ENCODE assay signal across 26 cellular contexts in the genomic region with DNA sequence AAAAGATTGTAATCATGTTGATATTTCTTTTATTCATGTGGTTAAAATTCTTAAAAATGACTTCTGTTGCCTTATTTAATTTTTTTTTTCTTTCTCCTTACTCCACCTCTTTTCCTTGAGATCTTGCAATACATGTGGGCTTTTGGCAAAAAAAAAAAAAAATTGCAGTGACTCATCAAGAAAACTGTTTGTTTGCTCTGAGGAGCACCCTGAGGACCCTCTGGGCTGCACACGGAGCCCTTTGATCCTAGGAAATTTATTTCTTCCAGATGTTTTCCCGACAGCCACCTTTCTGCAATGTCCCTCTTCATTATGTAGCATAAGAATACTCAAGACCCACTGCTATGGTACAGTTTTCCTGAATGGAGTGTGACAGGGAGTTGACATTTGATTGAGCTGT.
DNase-seq lines count a peak whose midpoint lies in the region; ATAC-seq, FAIRE-seq and TF ChIP-seq lines count a peak whose summit lies in the region.
"Had no signal": no experiment of that assay in that cellular context is flagged by ENCODE, and none has a peak within 500 bp of the region (broad histone marks: within the 10 kb centered on the region; RNA-seq: fewer than 3 reads in every experiment).

No MANE protein-coding gene starts in this region.

- H2BK120ac ChIP-seq in mesenchymal stem cell (ENCODE audit: low read depth, low read length) = no peak overlapping the region

- no peaks in the 10 kb centered on the region for H3K4me1 Mint-ChIP-seq in astrocyte (ENCODE audit: low read depth, unreplicated experiment)
- peaks cover 2% of the 10 kb centered on the region for H3K4me1 Mint-ChIP-seq in CD8-positive, alpha-beta T cell (ENCODE audit: low read depth)
- H3K4me1 Mint-ChIP-seq: activated CD4-positive, alpha-beta T cell treated with anti-CD3 and anti-CD28 coated beads for 36 hours; activated naive CD4-positive, alpha-beta T cell treated with anti-CD3 and anti-CD28 coated beads, Interleukin-2, amount 10 ng/mL, durations not matched to agents 7 days and 5 days; memory B cell had no signal

- no peak overlapping the region for H4K8ac ChIP-seq in mesenchymal stem cell (ENCODE audit: low read length)

- H3K9me3 ChIP-seq in astrocyte (ENCODE audit: insufficient read depth, low read depth, low read length) (no peaks in the 10 kb centered on the region), mesenchymal stem cell (ENCODE audit: control insufficient read depth, low read length) (peaks cover 22% of the 10 kb centered on the region)
- peaks cover 7% of the 10 kb centered on the region for H3K9me3 ChIP-seq in CD8-positive, alpha-beta T cell (ENCODE audit: low read length)

- H2BK5ac ChIP-seq in mesenchymal stem cell (ENCODE audit: low read depth, low read length, poor library complexity, severe bottlenecking) = no peak overlapping the region

- H4K20me1 ChIP-seq in astrocyte (ENCODE audit: insufficient read depth, low read length) = no peaks in the 10 kb centered on the region

- H3K27ac Mint-ChIP-seq in astrocyte (ENCODE audit: unreplicated experiment) = no peak overlapping the region
- no peak overlapping the region for H3K27ac Mint-ChIP-seq in CD8-positive, alpha-beta T cell
- H3K27ac Mint-ChIP-seq: activated CD4-positive, alpha-beta T cell treated with anti-CD3 and anti-CD28 coated beads for 36 hours; activated naive CD4-positive, alpha-beta T cell treated with anti-CD3 and anti-CD28 coated beads, Interleukin-2, amount 10 ng/mL, durations not matched to agents 7 days and 5 days; HFFc6; memory B cell; naive B cell; T-helper 1 cell treated with Interleukin-12 subunit alpha and Interleukin-12 subunit beta and Interleukin-4 antibody, amounts not matched to agents 30 μg/mL and 1 μg/mL, for 36 hours had no signal

- H3K9ac ChIP-seq in astrocyte (ENCODE audit: low read length) (no peak overlapping the region), mesenchymal stem cell (ENCODE audit: low read length) (no peak overlapping the region)

- no peak overlapping the region for H3K23ac ChIP-seq in mesenchymal stem cell (ENCODE audit: low read length in 2 of 2)

- H3K79me2 ChIP-seq in astrocyte (ENCODE audit: insufficient read depth, low read length) = no peaks in the 10 kb centered on the region

- no peak overlapping the region for H3K14ac ChIP-seq in mesenchymal stem cell (ENCODE audit: low read length in 2 of 2)

- DNase-seq in AG10803 (ENCODE audit: low read depth) (peak; percentile 56), H4 (ENCODE audit: low spot score) (peak; percentile 27), astrocyte (ENCODE audit: low read depth) (peak; percentile 4), mesenchymal stem cell (peak; percentile 37), NCI-H2196 (lab: John Stamatoyannopoulos, UW; ENCODE audit: unreplicated experiment) (no peak)
- no peak for DNase-seq in effector CD8-positive, alpha-beta T cell (lab: John Stamatoyannopoulos, UW)
- no peak for DNase-seq in CD8-positive, alpha-beta T cell
- no peak for DNase-seq in activated CD4-positive, alpha-beta T cell treated with anti-CD3 and anti-CD28 coated beads for 1 hour
- DNase-seq: activated CD4-positive, alpha-beta T cell treated with anti-CD3 and anti-CD28 coated beads for 36 hours; activated naive CD4-positive, alpha-beta T cell treated with anti-CD3 and anti-CD28 coated beads, Interleukin-2, amount 10 ng/mL, durations not matched to agents 7 days and 5 days; activated T-cell treated with anti-CD3 and anti-CD28 coated beads, Interleukin-2, amount 50 U/mL, for 4 hours; aorta; effector CD4-positive, alpha-beta T cell; GF-D8; HFFc6; left colon; naive B cell; NCI-H1092; NCI-H187 treated with DMSO at 0.1 percent for 48 hours; SJCRH30; stimulated activated CD4-positive, alpha-beta T cell treated with anti-CD3 and anti-CD28 coated beads, Interleukin-12 subunit alpha, Interleukin-12 subunit beta, amount 100 ng/mL, for 4 hours had no signal

- H3K36me3 Mint-ChIP-seq in astrocyte (ENCODE audit: low read depth, unreplicated experiment) = peaks cover 2% of the 10 kb centered on the region
- H3K36me3 Mint-ChIP-seq in CD8-positive, alpha-beta T cell = peaks cover 50% of the 10 kb centered on the region

- no peak overlapping the region for H3K18ac ChIP-seq in mesenchymal stem cell (ENCODE audit: low read depth in 1 of 2, low read length in 2 of 2)

- H3K4me1 ChIP-seq in astrocyte (ENCODE audit: insufficient read depth, low read length) (no peaks in the 10 kb centered on the region), mesenchymal stem cell (ENCODE audit: control insufficient read depth, insufficient read depth, low read depth, low read length) (no peaks in the 10 kb centered on the region)
- H3K4me1 ChIP-seq in CD8-positive, alpha-beta T cell (ENCODE audit: insufficient read depth, low read length) = no peaks in the 10 kb centered on the region
- H3K4me1 ChIP-seq: SJCRH30 had no signal

- H2AFZ ChIP-seq in astrocyte (ENCODE audit: low read depth, low read length) (no peak overlapping the region), mesenchymal stem cell (ENCODE audit: low read depth, low read length) (no peak overlapping the region)

- H3K4ac ChIP-seq in mesenchymal stem cell (ENCODE audit: low read depth in 1 of 2, low read length in 2 of 2) = no peak overlapping the region

- H3K36me3 ChIP-seq in astrocyte (ENCODE audit: insufficient read depth, low read length) (no peaks in the 10 kb centered on the region), mesenchymal stem cell (ENCODE audit: control insufficient read depth in 1 of 2, insufficient read depth in 2 of 2, low read depth in 1 of 2, low read length in 2 of 2) (no peaks in the 10 kb centered on the region)
- no peaks in the 10 kb centered on the region for H3K36me3 ChIP-seq in CD8-positive, alpha-beta T cell (ENCODE audit: insufficient read depth, low read length)
- H3K36me3 ChIP-seq: SJCRH30 had no signal

- no peaks in the 10 kb centered on the region for H3K27me3 Mint-ChIP-seq in astrocyte (ENCODE audit: low read depth, unreplicated experiment)
- H3K27me3 Mint-ChIP-seq in CD8-positive, alpha-beta T cell (ENCODE audit: low read depth) = no peaks in the 10 kb centered on the region
- H3K27me3 Mint-ChIP-seq: activated CD4-positive, alpha-beta T cell treated with anti-CD3 and anti-CD28 coated beads for 36 hours; activated naive CD4-positive, alpha-beta T cell treated with anti-CD3 and anti-CD28 coated beads, Interleukin-2, amount 10 ng/mL, durations not matched to agents 7 days and 5 days; memory B cell; naive B cell had no signal

- TF ChIP-seq CTCF in AG10803 (conservative IDR thresholded peaks at IDR 0.05; ENCODE audit: low read length) (no peak), astrocyte (IDR thresholded peaks at IDR 0.05; ENCODE audit: insufficient read depth, low read depth, low read length) (no peak)
- TF ChIP-seq CTCF in CD8-positive, alpha-beta T cell (IDR thresholded peaks at IDR 0.05) = no peak

- H3K4me3 Mint-ChIP-seq in astrocyte (ENCODE audit: unreplicated experiment) = no peak overlapping the region
- H3K4me3 Mint-ChIP-seq in CD8-positive, alpha-beta T cell = no peak overlapping the region
- H3K4me3 Mint-ChIP-seq: activated CD4-positive, alpha-beta T cell treated with anti-CD3 and anti-CD28 coated beads for 36 hours; activated naive CD4-positive, alpha-beta T cell treated with anti-CD3 and anti-CD28 coated beads, Interleukin-2, amount 10 ng/mL, durations not matched to agents 7 days and 5 days; activated T-cell treated with anti-CD3 and anti-CD28 coated beads, Interleukin-2, amount 50 U/mL, for 4 hours; HFFc6; memory B cell; naive B cell; T-helper 1 cell treated with Interleukin-12 subunit alpha and Interleukin-12 subunit beta and Interleukin-4 antibody, amounts not matched to agents 30 μg/mL and 1 μg/mL, for 36 hours had no signal

- H3K79me1 ChIP-seq in mesenchymal stem cell (replicated peaks; ENCODE audit: low read length, poor library complexity, severe bottlenecking) = no peaks in the 10 kb centered on the region

- no peak for ATAC-seq in CD8-positive, alpha-beta T cell
- ATAC-seq: activated CD4-positive, alpha-beta T cell treated with anti-CD3 and anti-CD28 coated beads for 36 hours; activated T-cell treated with anti-CD3 and anti-CD28 coated beads, Interleukin-2, amount 50 U/mL, for 4 hours; left colon; Panc1 had no signal

- H2BK15ac ChIP-seq in mesenchymal stem cell (ENCODE audit: low read depth, poor library complexity, severe bottlenecking) = no peak overlapping the region

- whole genome bisulfite sequencing in mesenchymal stem cell = 40% methylated on average over 1 of the region's 2 CpGs

- H4K91ac ChIP-seq in mesenchymal stem cell (ENCODE audit: low read length) = no peak overlapping the region

- POLR2A ChIA-PET in CD8-positive, alpha-beta T cell (lab: Charles Lee) = interaction anchor here (0.7 kb wide), 1 partner anchor 37 kb away, joined by 3 read pairs; no protein-coding TSS in a partner anchor

- CTCF ChIA-PET in CD8-positive, alpha-beta T cell (lab: Charles Lee) = no interaction called here

- no peak overlapping the region for H2BK12ac ChIP-seq in mesenchymal stem cell (ENCODE audit: low read length in 2 of 2)

- H2AK5ac ChIP-seq in mesenchymal stem cell (ENCODE audit: low read length, severe bottlenecking) = no peak overlapping the region

- H3K27ac ChIP-seq in astrocyte (ENCODE audit: low read depth, low read length) (no peak overlapping the region), mesenchymal stem cell (ENCODE audit: low read length, poor library complexity, severe bottlenecking) (no peak overlapping the region)
- H3K27ac ChIP-seq in CD8-positive, alpha-beta T cell (ENCODE audit: low read depth, low read length) = no peak overlapping the region
- H3K27ac ChIP-seq: C4-2B, SJCRH30 had no signal

- intact Hi-C loops in CD8-positive, alpha-beta T cell (cut with DNase I, micrococcal nuclease) = no loop called here

- no peak overlapping the region for H3K4me3 ChIP-seq in AG10803 (ENCODE audit: low read length)
- H3K4me3 ChIP-seq in astrocyte (ENCODE audit: insufficient read depth, low read depth, low read length) = no peak overlapping the region
- H3K4me3 ChIP-seq in mesenchymal stem cell (ENCODE audit: insufficient read depth in 1 of 2, low read depth in 1 of 2, low read length in 2 of 2) = no peak overlapping the region
- no peak overlapping the region for H3K4me3 ChIP-seq in CD8-positive, alpha-beta T cell (ENCODE audit: low read depth, low read length)
- H3K4me3 ChIP-seq: SJCRH30 had no signal

- no peak overlapping the region for H3K4me2 ChIP-seq in astrocyte (ENCODE audit: low read length)
- H3K4me2 ChIP-seq in mesenchymal stem cell (ENCODE audit: low read length, poor library complexity, severe bottlenecking) = no peak overlapping the region

- no peak for FAIRE-seq in astrocyte (lab: Jason Lieb, UNC)
- FAIRE-seq: HTR-8/SVneo had no signal

- peaks cover 30% of the 10 kb centered on the region for H3K9me3 Mint-ChIP-seq in astrocyte (ENCODE audit: unreplicated experiment)
- H3K9me3 Mint-ChIP-seq in CD8-positive, alpha-beta T cell = peaks cover 29% of the 10 kb centered on the region

- no peaks in the 10 kb centered on the region for H3K27me3 ChIP-seq in astrocyte (ENCODE audit: insufficient read depth, low read length)
- no peaks in the 10 kb centered on the region for H3K27me3 ChIP-seq in mesenchymal stem cell (ENCODE audit: control insufficient read depth in 1 of 2, insufficient read depth in 1 of 2, low read length in 2 of 2)
- H3K27me3 ChIP-seq in CD8-positive, alpha-beta T cell (ENCODE audit: insufficient read depth, low read length) = no peaks in the 10 kb centered on the region
- H3K27me3 ChIP-seq: SJCRH30 had no signal

Comparison
In these comparisons a context has a peak if more than half of its experiments do, and no peak if none do; other contexts are left out.
1. DNase-seq: peak in AG10803 (single experiment), H4 (single experiment), astrocyte (single experiment) and mesenchymal stem cell (single experiment); none in effector CD8-positive, alpha-beta T cell (single experiment), NCI-H2196 (single experiment), CD8-positive, alpha-beta T cell (0 of 7) and activated CD4-positive, alpha-beta T cell treated with anti-CD3 and anti-CD28 coated beads for 1 hour (single experiment).